In genomic region chr6:28553986-28554881, GRCh38 we compare ENCODE assay signal across 14 cellular contexts. TPM values are rescaled to one million over a fixed set of nuclear protein-coding genes. Genes with fewer than 3 reads are reported as not detected.
DNase-seq lines count a peak whose midpoint lies in the region; FAIRE-seq and TF ChIP-seq lines count a peak whose summit lies in the region.
"Had no signal": no experiment of that assay in that cellular context is flagged by ENCODE, and none has a peak within 500 bp of the region (broad histone marks: within the 10 kb centered on the region; RNA-seq: fewer than 3 reads in every experiment).

No MANE protein-coding gene starts in this region.

- H3K4me1 ChIP-seq in Caco-2 (peaks cover 4% of the 10 kb centered on the region; the same call in 1 of the 2 replicates), mesendoderm (ENCODE audit: control insufficient read depth, low read depth, low read length) (no peaks in the 10 kb centered on the region)
- H3K4me1 ChIP-seq in effector memory CD4-positive, alpha-beta T cell (ENCODE audit: control insufficient read depth, insufficient read depth, low read length, poor library complexity, severe bottlenecking), result no peaks in the 10 kb centered on the region

- H3K36me3 Mint-ChIP-seq in Caco-2 (ENCODE audit: insufficient read depth, unreplicated experiment), result no peaks in the 10 kb centered on the region
- H3K36me3 Mint-ChIP-seq: CD4-positive, CD25-positive, alpha-beta regulatory T cell; natural killer cell treated with Interleukin-12 subunit alpha and Interleukin-12 subunit beta and Interleukin-15 and Interleukin-18, amount 100 ng/mL, for 72 hours had no signal

- intact Hi-C loops in Caco-2 (cut with micrococcal nuclease; ENCODE audit: unreplicated experiment), result no loop called here

- POLR2A ChIA-PET in Caco-2 (lab: Charles Lee), result no interaction called here

- H2BK5ac ChIP-seq in mesendoderm (ENCODE audit: low read length), result no peak overlapping the region

- no peak for TF ChIP-seq CTCF in Caco-2 (IDR thresholded peaks at IDR 0.05; ENCODE audit: insufficient read depth in 1 of 2, low read depth in 1 of 2, low read length in 1 of 2, severe bottlenecking in 1 of 2, unreplicated experiment in 1 of 2)
- no peak for TF ChIP-seq CTCF in bronchial epithelial cell (IDR thresholded peaks at IDR 0.05; ENCODE audit: insufficient read depth, low read length, severe bottlenecking)

- no peak overlapping the region for H3K56ac ChIP-seq in mesendoderm (ENCODE audit: low read length)

- no peak overlapping the region for H3K23ac ChIP-seq in mesendoderm (ENCODE audit: low read length)

- FAIRE-seq in bronchial epithelial cell (lab: Jason Lieb, UNC) (no peak), frontal cortex (lab: Jason Lieb, UNC) (no peak)

- H3K4me3 Mint-ChIP-seq in Caco-2 (ENCODE audit: unreplicated experiment), result peak overlapping the region; percentile 33
- H3K4me3 Mint-ChIP-seq: CD4-positive, CD25-positive, alpha-beta regulatory T cell; natural killer cell treated with Interleukin-12 subunit alpha and Interleukin-12 subunit beta and Interleukin-15 and Interleukin-18, amount 100 ng/mL, for 72 hours had no signal

- no peak overlapping the region for H3K27ac Mint-ChIP-seq in Caco-2 (ENCODE audit: unreplicated experiment)
- H3K27ac Mint-ChIP-seq: CD4-positive, CD25-positive, alpha-beta regulatory T cell; natural killer cell treated with Interleukin-12 subunit alpha and Interleukin-12 subunit beta and Interleukin-15 and Interleukin-18, amount 100 ng/mL, for 72 hours had no signal

- H3K4ac ChIP-seq in mesendoderm (ENCODE audit: low read depth, low read length), result no peak overlapping the region

- H3K18ac ChIP-seq in mesendoderm (ENCODE audit: low read length), result no peak overlapping the region

- no peak overlapping the region for H2BK120ac ChIP-seq in mesendoderm (ENCODE audit: low read depth, low read length)

- H2BK15ac ChIP-seq in mesendoderm (replicated peaks; ENCODE audit: low read depth), result no peak overlapping the region

- no TSS peak for BruUV-seq in Caco-2 (replicated peaks; lab: Mats Ljungman, UMichigan)

- H3K9me3 Mint-ChIP-seq in Caco-2 (ENCODE audit: unreplicated experiment), result no peaks in the 10 kb centered on the region
- H3K9me3 Mint-ChIP-seq: natural killer cell treated with Interleukin-12 subunit alpha and Interleukin-12 subunit beta and Interleukin-15 and Interleukin-18, amount 100 ng/mL, for 72 hours had no signal

- H3K4me2 ChIP-seq in mesendoderm (ENCODE audit: low read length), result no peak overlapping the region

- H3K4me1 Mint-ChIP-seq in Caco-2 (ENCODE audit: low read depth, unreplicated experiment), result peaks cover 11% of the 10 kb centered on the region

- no peak overlapping the region for H3K27ac ChIP-seq in mesendoderm (ENCODE audit: low read depth, low read length)
- no peak overlapping the region for H3K27ac ChIP-seq in effector memory CD4-positive, alpha-beta T cell (ENCODE audit: insufficient read depth, low read length, poor library complexity, severe bottlenecking)

- no peaks in the 10 kb centered on the region for H3K27me3 Mint-ChIP-seq in Caco-2 (ENCODE audit: insufficient read depth, unreplicated experiment)

- H4K8ac ChIP-seq in mesendoderm (ENCODE audit: low read depth, low read length), result no peak overlapping the region

- H3K9me3 ChIP-seq in Caco-2, result no peaks in the 10 kb centered on the region
- H3K9me3 ChIP-seq in effector memory CD4-positive, alpha-beta T cell (ENCODE audit: control insufficient read depth, low read length), result no peaks in the 10 kb centered on the region

- no peak overlapping the region for H3K4me3 ChIP-seq in Caco-2 (ENCODE audit: low read depth, low read length)
- H3K4me3 ChIP-seq in bronchial epithelial cell (ENCODE audit: low read depth, low read length), result peak overlapping the region; percentile 11
- no peak overlapping the region for H3K4me3 ChIP-seq in mesendoderm (ENCODE audit: low read length)
- H3K4me3 ChIP-seq in effector memory CD4-positive, alpha-beta T cell (ENCODE audit: insufficient read depth, low read depth, low read length, poor library complexity, severe bottlenecking), result no peak overlapping the region

- H3K27me3 ChIP-seq in Caco-2 (replicated peaks; ENCODE audit: control insufficient read depth, insufficient read depth, low read length), result no peaks in the 10 kb centered on the region
- H3K27me3 ChIP-seq in bronchial epithelial cell (ENCODE audit: control insufficient read depth, insufficient read depth, low read length), result peaks cover 3% of the 10 kb centered on the region
- no peaks in the 10 kb centered on the region for H3K27me3 ChIP-seq in mesendoderm (ENCODE audit: insufficient read depth, low read length, poor library complexity)
- H3K27me3 ChIP-seq in effector memory CD4-positive, alpha-beta T cell (replicated peaks; ENCODE audit: control insufficient read depth, insufficient read depth, low read length, poor library complexity, severe bottlenecking), result peaks cover 8% of the 10 kb centered on the region

- WGBS in mesendoderm (ENCODE audit: extremely low coverage, insufficient coverage, low lambda C conversion rate), result no CpG with 5 or more reads among the region's 25 CpGs

- no peak overlapping the region for H2AK5ac ChIP-seq in mesendoderm (ENCODE audit: low read length)

- H3K79me2 ChIP-seq in mesendoderm (ENCODE audit: control insufficient read depth, insufficient read depth, low read length), result no peaks in the 10 kb centered on the region

- CTCF ChIA-PET in Caco-2 (lab: Charles Lee), result no interaction called here

- DNase-seq in Caco-2 (no peak), M059J (ENCODE audit: low read depth) (peak; percentile 50), bronchial epithelial cell (ENCODE audit: low read depth) (no peak), mesendoderm (peak; percentile 43), frontal cortex (ENCODE audit: low spot score in 2 of 2) (no peak)
- DNase-seq in effector memory CD4-positive, alpha-beta T cell, result no peak
- no peak for DNase-seq in activated effector memory CD4-positive, alpha-beta T cell treated with Interleukin-2 at 50 U/mL for 16 hours
- DNase-seq in stimulated activated CD4-positive, alpha-beta T cell treated with anti-CD3 and anti-CD28 coated beads, Interleukin-2, amount 100 ng/mL, for 48 hours, result no peak
- DNase-seq: activated CD8-positive, alpha-beta memory T cell treated with anti-CD3 and anti-CD28 coated beads for 24 hours; CD4-positive, CD25-positive, alpha-beta regulatory T cell; NCI-H526; substantia nigra; T-helper 1 cell had no signal

- H3K36me3 ChIP-seq in Caco-2 (ENCODE audit: control insufficient read depth, insufficient read depth, low read length), result no peaks in the 10 kb centered on the region
- H3K36me3 ChIP-seq in bronchial epithelial cell (ENCODE audit: control insufficient read depth, insufficient read depth, low read length), result no peaks in the 10 kb centered on the region
- H3K36me3 ChIP-seq in mesendoderm (ENCODE audit: control insufficient read depth, insufficient read depth, low read length), result no peaks in the 10 kb centered on the region
- H3K36me3 ChIP-seq in effector memory CD4-positive, alpha-beta T cell (ENCODE audit: control insufficient read depth, insufficient read depth, low read length), result no peaks in the 10 kb centered on the region

- H3K9ac ChIP-seq in mesendoderm (ENCODE audit: low read length), result no peak overlapping the region

- no peaks in the 10 kb centered on the region for H3K79me1 ChIP-seq in mesendoderm (ENCODE audit: low read length)

- no peak overlapping the region for H4K5ac ChIP-seq in mesendoderm (ENCODE audit: low read length)

RNA-seq across cellular contexts. Expression of gene GPX5, which starts 28.6 kb away (rescaled TPM):
- total RNA-seq in Caco-2 (2022), result not detected in 2 replicates
- not detected in 2 replicates for total RNA-seq in M059J (2014; rRNA removed; shearing (Covaris generic))
- total RNA-seq in bronchial epithelial cell, result not detected in 2 replicates
- 0.15 TPM for polyA plus RNA-seq in mesendoderm (2013, experiment 1 of 2)
- 0.18 TPM for polyA plus RNA-seq in mesendoderm (2013, experiment 2 of 2)
- not detected for total RNA-seq in frontal cortex
- total RNA-seq: CD4-positive, CD25-positive, alpha-beta regulatory T cell; natural killer cell treated with Interleukin-12 subunit alpha and Interleukin-12 subunit beta and Interleukin-15 and Interleukin-18, amount 100 ng/mL, for 72 hours had no signal
- polyA plus RNA-seq: CD4-positive, CD25-positive, alpha-beta regulatory T cell had no signal

RNA-seq across cellular contexts. Expression of gene GPX6, which starts 38.6 kb away (rescaled TPM):
- total RNA-seq in Caco-2 (2022), result not detected in 2 replicates
- total RNA-seq in M059J (2014; rRNA removed; shearing (Covaris generic)), result not detected in 2 replicates
- total RNA-seq in bronchial epithelial cell, result not detected in 2 replicates
- polyA plus RNA-seq in mesendoderm (2013, experiment 1 of 2), result not detected
- not detected for polyA plus RNA-seq in mesendoderm (2013, experiment 2 of 2)
- not detected for total RNA-seq in frontal cortex
- total RNA-seq: CD4-positive, CD25-positive, alpha-beta regulatory T cell; natural killer cell treated with Interleukin-12 subunit alpha and Interleukin-12 subunit beta and Interleukin-15 and Interleukin-18, amount 100 ng/mL, for 72 hours had no signal
- polyA plus RNA-seq: CD4-positive, CD25-positive, alpha-beta regulatory T cell had no signal

Comparison
In these comparisons a context has a peak if more than half of its experiments do, and no peak if none do; other contexts are left out.
1. DNase-seq: peak in M059J (single experiment) and mesendoderm (single experiment); none in Caco-2 (0 of 2), bronchial epithelial cell (single experiment), effector memory CD4-positive, alpha-beta T cell (0 of 3), activated effector memory CD4-positive, alpha-beta T cell treated with Interleukin-2 at 50 U/mL for 16 hours (single experiment), frontal cortex (0 of 2) and stimulated activated CD4-positive, alpha-beta T cell treated with anti-CD3 and anti-CD28 coated beads, Interleukin-2, amount 100 ng/mL, for 48 hours (0 of 2).